Comparison of ENCODE assay signal across 8 cellular contexts in the genomic region with DNA sequence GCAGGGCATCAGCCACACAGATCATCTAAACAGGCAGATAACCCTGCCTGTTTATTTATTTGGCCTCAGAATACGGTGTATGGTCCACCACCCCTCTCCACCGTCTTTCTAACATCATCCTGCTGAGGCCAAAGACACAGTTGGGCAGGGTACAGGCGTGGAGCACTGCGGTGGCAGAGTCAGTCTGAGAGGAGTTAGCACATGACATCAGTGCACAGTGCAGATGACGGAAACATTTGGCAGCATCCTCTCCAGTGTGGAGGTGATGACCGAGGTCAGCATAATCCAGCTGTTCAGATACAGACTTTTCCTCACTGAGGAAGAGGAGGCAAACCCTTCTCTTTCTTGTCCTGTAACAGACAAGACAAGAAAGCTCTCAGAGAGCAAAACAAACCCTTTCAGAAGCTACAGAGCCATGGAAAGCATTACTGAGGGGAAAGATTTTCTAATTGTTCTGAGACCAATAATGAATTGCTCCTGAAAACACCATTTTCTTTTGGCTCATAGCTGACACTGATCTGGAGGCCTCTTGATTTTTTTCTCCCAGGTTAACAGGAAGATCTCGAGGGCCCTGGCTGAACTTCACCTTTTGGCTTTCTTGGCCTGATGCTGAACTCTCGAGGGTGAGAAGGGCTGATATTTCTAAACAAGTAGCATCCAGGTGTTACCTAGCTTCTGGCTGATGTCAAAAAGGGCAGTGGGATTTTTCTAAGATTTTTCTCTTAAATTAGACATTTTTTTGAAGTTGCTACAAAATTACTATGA. TPM values are rescaled to one million over a fixed set of nuclear protein-coding genes. Genes with fewer than 3 reads are reported as not detected.
A peak's percentile ranks its signal among the peaks of the same experiment; 100 is the strongest.
DNase-seq lines count a peak whose midpoint lies in the region; ATAC-seq and TF ChIP-seq lines count a peak whose summit lies in the region.

No MANE protein-coding gene starts in this region.

- H3K4me3 ChIP-seq in breast epithelium: peak overlapping the region in 2 of 3 donors; percentile 68 to 74

- peaks cover 5% of the 10 kb centered on the region for H3K36me3 Mint-ChIP-seq in memory B cell
- H3K36me3 Mint-ChIP-seq in progenitor cell of endocrine pancreas (ENCODE audit: insufficient read depth): no peaks in the 10 kb centered on the region

- H3K36me3 ChIP-seq in breast epithelium: no peaks in the 10 kb centered on the region

- TF ChIP-seq CTCF in breast epithelium (IDR thresholded peaks at IDR 0.05): no peak
- TF ChIP-seq CTCF in progenitor cell of endocrine pancreas (IDR thresholded peaks at IDR 0.05; ENCODE audit: unreplicated experiment): no peak

- ATAC-seq in GM18519 (IDR thresholded peaks at IDR 0.05; ENCODE audit: low FRiP score, unreplicated experiment) (peak; percentile 35), HG02852 (IDR thresholded peaks at IDR 0.05; ENCODE audit: unreplicated experiment) (peak; percentile 45), memory B cell (ENCODE audit: low read depth) (peak; percentile 43)
- peak; percentile 73 for ATAC-seq in stimulated activated naive CD8-positive, alpha-beta T cell treated with anti-CD3 and anti-CD28 coated beads, Interleukin-15, amount 100 ng/mL, for 72 hours

- H3K4me1 ChIP-seq in breast epithelium: peaks cover 0 to 8% of the 10 kb centered on the region in 2 donors

- no peaks in the 10 kb centered on the region for H3K9me3 ChIP-seq in breast epithelium

- no peaks in the 10 kb centered on the region for H3K27me3 ChIP-seq in breast epithelium

- intact Hi-C loops in breast epithelium (cut with DNase I; ENCODE audit: low total_unique reads): no loop called here

- H3K27ac Mint-ChIP-seq in memory B cell: peak overlapping the region; percentile 96
- H3K27ac Mint-ChIP-seq in stimulated activated naive CD8-positive, alpha-beta T cell treated with anti-CD3 and anti-CD28 coated beads, Interleukin-15, amount 100 ng/mL, for 72 hours: peak overlapping the region; percentile 97 to 98
- H3K27ac Mint-ChIP-seq in progenitor cell of endocrine pancreas: no peak overlapping the region

- H3K27ac ChIP-seq in breast epithelium: peak overlapping the region; percentile 82 to 93

- no peaks in the 10 kb centered on the region for H3K27me3 Mint-ChIP-seq in memory B cell
- H3K27me3 Mint-ChIP-seq in stimulated activated naive CD8-positive, alpha-beta T cell treated with anti-CD3 and anti-CD28 coated beads, Interleukin-15, amount 100 ng/mL, for 72 hours: no peaks in the 10 kb centered on the region
- peaks cover 6% of the 10 kb centered on the region for H3K27me3 Mint-ChIP-seq in progenitor cell of endocrine pancreas

- H3K9me3 Mint-ChIP-seq in memory B cell (no peaks in the 10 kb centered on the region), progenitor cell of endocrine pancreas (ENCODE audit: low read depth) (no peaks in the 10 kb centered on the region)
- H3K9me3 Mint-ChIP-seq in stimulated activated naive CD8-positive, alpha-beta T cell treated with anti-CD3 and anti-CD28 coated beads, Interleukin-15, amount 100 ng/mL, for 72 hours: no peaks in the 10 kb centered on the region

- DNase-seq in T follicular helper cell (ENCODE audit: low read depth): peak; percentile 20
- peak in 1 of 2 donors; percentile 78 for DNase-seq in breast epithelium (ENCODE audit: low spot score in 2 of 2)
- peak in 1 of 2 donors; percentile 18 for DNase-seq in memory B cell (ENCODE audit: low spot score in 2 of 2)
- peak in 1 of 2 donors; percentile 71 for DNase-seq in stimulated activated naive CD8-positive, alpha-beta T cell treated with anti-CD3 and anti-CD28 coated beads, Interleukin-15, amount 100 ng/mL, for 72 hours
- DNase-seq in NCI-H146 (lab: John Stamatoyannopoulos, UW): no peak
- DNase-seq in progenitor cell of endocrine pancreas (ENCODE audit: low spot score, unreplicated experiment): no peak

- H3K4me1 Mint-ChIP-seq in memory B cell: peaks cover 61% of the 10 kb centered on the region
- peaks cover 84% of the 10 kb centered on the region for H3K4me1 Mint-ChIP-seq in stimulated activated naive CD8-positive, alpha-beta T cell treated with anti-CD3 and anti-CD28 coated beads, Interleukin-15, amount 100 ng/mL, for 72 hours
- H3K4me1 Mint-ChIP-seq in progenitor cell of endocrine pancreas (ENCODE audit: low read depth): peaks cover 23% of the 10 kb centered on the region

- peak overlapping the region; percentile 87 for H3K4me3 Mint-ChIP-seq in memory B cell
- peak overlapping the region; percentile 90 to 98 for H3K4me3 Mint-ChIP-seq in stimulated activated naive CD8-positive, alpha-beta T cell treated with anti-CD3 and anti-CD28 coated beads, Interleukin-15, amount 100 ng/mL, for 72 hours
- no peak overlapping the region for H3K4me3 Mint-ChIP-seq in progenitor cell of endocrine pancreas (ENCODE audit: low read depth)

- TF ChIP-seq POLR2A in breast epithelium (IDR thresholded peaks at IDR 0.05): no peak

RNA-seq across cellular contexts. Expression of gene NFKBIZ, which starts 20.1 kb away (rescaled TPM):
- total RNA-seq in breast epithelium: 100 to 1,000 TPM in 2 of 3 donors, 10 to 100 TPM in 1; 52.2 to 694 (median 243) TPM
- total RNA-seq in progenitor cell of endocrine pancreas: 13.3 and 13.5 TPM in 2 replicates

RNA-seq across cellular contexts. Expression of gene NXPE3, which starts 50.2 kb away (rescaled TPM):
- total RNA-seq in breast epithelium (10 to 100 TPM in 2 of 3 donors, 1 to 10 TPM in 1; 7.7 to 21.6 (median 17.0) TPM), progenitor cell of endocrine pancreas (6.4 and 7.2 TPM in 2 replicates)
